Comparison of ENCODE assay signal across 21 cellular contexts in genomic region chr9:14133394-14133793, GRCh38.
DNase-seq lines count a peak whose midpoint lies in the region; ATAC-seq and TF ChIP-seq lines count a peak whose summit lies in the region.
"Had no signal": no experiment of that assay in that cellular context is flagged by ENCODE, and none has a peak within 500 bp of the region (broad histone marks: within the 10 kb centered on the region; RNA-seq: fewer than 3 reads in every experiment).

No MANE protein-coding gene starts in this region.

- H3K9me3 ChIP-seq in uterus = no peaks in the 10 kb centered on the region
- H3K9me3 ChIP-seq: BLaER1, esophagus squamous epithelium, HAP-1, heart left ventricle had no signal

- TF ChIP-seq CTCF in fibroblast of pulmonary artery (IDR thresholded peaks at IDR 0.05; ENCODE audit: low read length, missing control alignments) = no peak
- no peak for TF ChIP-seq CTCF in uterus (IDR thresholded peaks at IDR 0.05)

- H3K36me3 ChIP-seq in uterus = no peaks in the 10 kb centered on the region
- H3K36me3 ChIP-seq: BLaER1, brain microvascular endothelial cell, esophagus squamous epithelium, HAP-1 had no signal

- H3K27me3 ChIP-seq in uterus = no peaks in the 10 kb centered on the region
- H3K27me3 ChIP-seq: BLaER1, brain microvascular endothelial cell, esophagus squamous epithelium, heart left ventricle had no signal

- no peak for DNase-seq in Right ventricle myocardium inferior (ENCODE audit: missing footprints)
- DNase-seq in cardiac septum (ENCODE audit: low spot score) = no peak
- DNase-seq in fibroblast of pulmonary artery (ENCODE audit: low read depth) = peak; percentile 28
- DNase-seq in midbrain (lab: John Stamatoyannopoulos, UW) = peak; percentile 18
- DNase-seq in uterus = peak in 1 of 2 donors; percentile 24
- no peak for DNase-seq in stimulated activated naive CD4-positive, alpha-beta T cell treated with Interleukin-2 at 50 U/mL for 16 hours (lab: John Stamatoyannopoulos, UW)
- DNase-seq: activated CD4-positive, alpha-beta memory T cell treated with anti-CD3 and anti-CD28 coated beads for 36 hours; activated effector memory CD4-positive, alpha-beta T cell treated with Interleukin-2 at 50 U/mL for 16 hours; brain microvascular endothelial cell; esophagus squamous epithelium; heart left ventricle; NCI-H1417 treated with DMSO at 0.1 percent for 48 hours; retina; T-helper 9 cell had no signal

- no peak for TF ChIP-seq POLR2A in uterus (IDR thresholded peaks at IDR 0.05)

- intact Hi-C loops in Right ventricle myocardium inferior (cut with DNase I) = no loop called here
- intact Hi-C loops in cardiac septum (cut with DNase I) = no loop called here
- intact Hi-C loops in uterus (cut with DNase I; ENCODE audit: low total_unique reads) = no loop called here

- H3K27ac ChIP-seq in uterus = peak overlapping the region; percentile 7 to 28
- H3K27ac ChIP-seq: BLaER1, brain microvascular endothelial cell, coronary artery, esophagus squamous epithelium, HL-60 had no signal

- H3K4me3 ChIP-seq in fibroblast of pulmonary artery (replicated peaks; ENCODE audit: low read depth, low read length) = no peak overlapping the region
- no peak overlapping the region for H3K4me3 ChIP-seq in uterus
- H3K4me3 ChIP-seq: BLaER1, coronary artery, esophagus squamous epithelium, HAP-1, heart left ventricle had no signal

- peaks cover 0 to 8% of the 10 kb centered on the region in 2 donors for H3K4me1 ChIP-seq in uterus
- H3K4me1 ChIP-seq: BLaER1 had no signal

- peak; percentile 37 for ATAC-seq in Right ventricle myocardium inferior
- ATAC-seq in HG03039 (IDR thresholded peaks at IDR 0.05; ENCODE audit: unreplicated experiment) = no peak
- ATAC-seq in HG02759 (IDR thresholded peaks at IDR 0.05; ENCODE audit: unreplicated experiment) = no peak
- ATAC-seq: WTC11 had no signal

Comparison
In these comparisons a context has a peak if more than half of its experiments do, and no peak if none do; other contexts are left out.
1. DNase-seq: peak in fibroblast of pulmonary artery (single experiment) and midbrain (single experiment); none in Right ventricle myocardium inferior (single experiment), cardiac septum (single experiment) and stimulated activated naive CD4-positive, alpha-beta T cell treated with Interleukin-2 at 50 U/mL for 16 hours (single experiment).